Comparison of ENCODE assay signal across 8 cellular contexts in the genomic region with DNA sequence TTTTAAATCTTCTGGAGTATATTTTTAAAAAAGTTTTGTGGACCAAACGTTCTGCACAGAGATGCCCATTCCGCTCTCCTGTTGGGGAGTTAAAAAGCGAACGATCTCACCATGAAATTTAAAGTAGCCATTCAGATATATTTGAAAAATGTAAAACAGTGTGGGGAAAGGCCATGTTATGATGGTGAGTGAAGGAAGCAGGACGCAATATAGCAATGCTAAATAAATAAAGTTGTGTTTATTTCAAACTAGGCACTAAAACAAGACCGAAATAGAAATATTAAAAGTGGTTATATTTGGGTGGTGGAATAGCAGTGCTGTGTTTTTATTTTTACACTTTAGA. TPM values are rescaled to one million over a fixed set of nuclear protein-coding genes. Genes with fewer than 3 reads are reported as not detected.
A peak's percentile ranks its signal among the peaks of the same experiment; 100 is the strongest.
DNase-seq lines count a peak whose midpoint lies in the region; ATAC-seq, FAIRE-seq and TF ChIP-seq lines count a peak whose summit lies in the region.

No MANE protein-coding gene starts in this region.

- no peaks in the 10 kb centered on the region for H3K9me3 ChIP-seq in astrocyte (ENCODE audit: insufficient read depth, low read depth, low read length)

- peak overlapping the region; percentile 91 for H3K4me2 ChIP-seq in astrocyte (ENCODE audit: low read length)

- H3K4me3 Mint-ChIP-seq in astrocyte (ENCODE audit: unreplicated experiment) (peak overlapping the region; percentile 83), mesothelial cell of epicardium (peak overlapping the region; percentile 74)

- peak overlapping the region; percentile 75 for H3K9ac ChIP-seq in astrocyte (ENCODE audit: low read length)

- ATAC-seq in HG02981 (IDR thresholded peaks at IDR 0.05; ENCODE audit: unreplicated experiment): peak; percentile 14
- no peak for ATAC-seq in HG02623 (IDR thresholded peaks at IDR 0.05; ENCODE audit: unreplicated experiment)

- H3K9me3 Mint-ChIP-seq in astrocyte (ENCODE audit: unreplicated experiment) (peaks cover 2% of the 10 kb centered on the region), mesothelial cell of epicardium (no peaks in the 10 kb centered on the region)

- no peaks in the 10 kb centered on the region for H3K27me3 Mint-ChIP-seq in astrocyte (ENCODE audit: low read depth, unreplicated experiment)
- peaks cover 15% of the 10 kb centered on the region for H3K27me3 Mint-ChIP-seq in mesothelial cell of epicardium (ENCODE audit: low read depth)

- H3K4me1 Mint-ChIP-seq in astrocyte (ENCODE audit: low read depth, unreplicated experiment) (peaks cover 2% of the 10 kb centered on the region), mesothelial cell of epicardium (peaks cover 7% of the 10 kb centered on the region)

- FAIRE-seq in astrocyte (lab: Jason Lieb, UNC): no peak

- no peaks in the 10 kb centered on the region for H3K4me1 ChIP-seq in astrocyte (ENCODE audit: insufficient read depth, low read length)

- H3K36me3 Mint-ChIP-seq in astrocyte (ENCODE audit: low read depth, unreplicated experiment) (peaks cover 2% of the 10 kb centered on the region), mesothelial cell of epicardium (no peaks in the 10 kb centered on the region)

- H3K79me2 ChIP-seq in astrocyte (ENCODE audit: insufficient read depth, low read length): no peaks in the 10 kb centered on the region

- DNase-seq in astrocyte (ENCODE audit: low read depth) (no peak), mesothelial cell of epicardium (ENCODE audit: low spot score in 2 of 2, unreplicated experiment in 2 of 2) (no peak), UCSD-AML1 (lab: John Stamatoyannopoulos, UW; ENCODE audit: unreplicated experiment) (no peak), cerebellar nuclear complex (lab: John Stamatoyannopoulos, UW) (no peak), retina (no peak)

- TF ChIP-seq CTCF in GM12875 (IDR thresholded peaks at IDR 0.05; ENCODE audit: borderline replicate concordance, insufficient read depth, low read depth, low read length) (no peak), astrocyte (IDR thresholded peaks at IDR 0.05; ENCODE audit: insufficient read depth, low read depth, low read length) (no peak), mesothelial cell of epicardium (IDR thresholded peaks at IDR 0.05; ENCODE audit: unreplicated experiment) (no peak)

- no peaks in the 10 kb centered on the region for H3K36me3 ChIP-seq in astrocyte (ENCODE audit: insufficient read depth, low read length)

- peak overlapping the region; percentile 62 for H2AFZ ChIP-seq in astrocyte (ENCODE audit: low read depth, low read length)

- peak overlapping the region; percentile 22 for H3K27ac ChIP-seq in astrocyte (ENCODE audit: low read depth, low read length)

- H3K27ac Mint-ChIP-seq in astrocyte (ENCODE audit: unreplicated experiment) (no peak overlapping the region), mesothelial cell of epicardium (peak overlapping the region; percentile 58)

- H3K4me3 ChIP-seq in GM12875 (ENCODE audit: low read depth, low read length) (peak overlapping the region; percentile 57), astrocyte (ENCODE audit: insufficient read depth, low read depth, low read length) (peak overlapping the region; percentile 71)

- no peaks in the 10 kb centered on the region for H4K20me1 ChIP-seq in astrocyte (ENCODE audit: insufficient read depth, low read length)

- H3K27me3 ChIP-seq in astrocyte (ENCODE audit: insufficient read depth, low read length): no peaks in the 10 kb centered on the region

RNA-seq across cellular contexts. Expression of a gene that starts 0.3 kb away (rescaled TPM):
- total RNA-seq in astrocyte (0.84 and 1.3 TPM in 2 replicates), mesothelial cell of epicardium (0.55 to 0.90 TPM (median 0.60 TPM) in 3 replicates)

RNA-seq across cellular contexts. Expression of a gene that starts 30.9 kb away (rescaled TPM):
- total RNA-seq in astrocyte (125 and 150 TPM in 2 replicates), mesothelial cell of epicardium (62.0 to 72.2 TPM (median 63.9 TPM) in 3 replicates)

RNA-seq across cellular contexts. Expression of a gene that starts 35.9 kb away (rescaled TPM):
- total RNA-seq in astrocyte: 1.7 and 2.1 TPM in 2 replicates
- total RNA-seq in mesothelial cell of epicardium: 1.2 to 2.2 TPM (median 1.6 TPM) in 3 replicates
